In the genomic region with DNA sequence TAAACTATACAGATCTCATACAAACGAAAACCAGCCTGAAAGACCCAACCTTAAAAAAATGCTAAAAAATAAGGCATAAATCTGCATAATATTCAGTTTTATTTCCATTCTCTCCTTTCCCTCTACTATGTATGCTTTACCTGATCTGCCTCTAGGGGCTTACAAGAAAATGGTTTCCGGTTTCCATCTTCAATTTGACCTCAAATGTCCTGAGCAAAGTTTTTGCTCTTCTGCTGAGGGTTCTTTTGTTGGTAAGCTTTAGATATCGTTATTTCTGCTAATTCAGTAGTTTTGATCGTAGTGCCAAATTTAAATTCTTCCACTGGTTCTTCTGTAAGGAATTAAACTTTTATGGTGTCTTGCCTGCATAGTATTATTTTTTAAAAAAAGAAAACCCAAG, we compare ENCODE assay signal across 11 cellular contexts. TPM values are rescaled to one million over a fixed set of nuclear protein-coding genes. Genes with fewer than 3 reads are reported as not detected.
DNase-seq lines count a peak whose midpoint lies in the region; TF ChIP-seq lines count a peak whose summit lies in the region.
"Not testable (repeated sequence)": the region's sequence is repeated elsewhere in the genome, so short reads cannot be mapped to it uniquely, and the experiment has no call there.
"Had no signal": no experiment of that assay in that cellular context is flagged by ENCODE, and none has a peak within 500 bp of the region (broad histone marks: within the 10 kb centered on the region; RNA-seq: fewer than 3 reads in every experiment).

No MANE protein-coding gene starts in this region.

- H3K79me2 ChIP-seq in Karpas-422 (ENCODE audit: low read length); hepatocyte; neural cell (replicated peaks; ENCODE audit: insufficient read depth, low read length): not testable (repeated sequence)

- H3K27ac ChIP-seq in Karpas-422 (ENCODE audit: low read length); hepatocyte; neural cell (ENCODE audit: low read length): not testable (repeated sequence)

- H3K4me3 ChIP-seq in Karpas-422 (ENCODE audit: low read length); astrocyte of the cerebellum (ENCODE audit: low read depth, low read length); hepatocyte; neural cell (ENCODE audit: low read length): not testable (repeated sequence)

- not testable (repeated sequence) for TF ChIP-seq EP300 in neural cell (conservative IDR thresholded peaks at IDR 0.05; ENCODE audit: poor library complexity, severe bottlenecking)

- H3K4me1 ChIP-seq in Karpas-422 (ENCODE audit: low read length); hepatocyte (ENCODE audit: insufficient read depth): not testable (repeated sequence)

- 69% methylated on average over 4 of the region's 4 CpGs for WGBS in hepatocyte (ENCODE audit: low lambda C conversion rate, missing lambda C conversion rate)

- peak; percentile 3 for TF ChIP-seq CTCF in astrocyte of the cerebellum (IDR thresholded peaks at IDR 0.05; ENCODE audit: low read depth, low read length, missing control alignments)
- not testable (repeated sequence) for TF ChIP-seq CTCF in hepatocyte (IDR thresholded peaks at IDR 0.05; ENCODE audit: poor library complexity)
- TF ChIP-seq CTCF in neural cell (IDR thresholded peaks at IDR 0.05; ENCODE audit: poor library complexity, severe bottlenecking) = peak; percentile 23
- peak; percentile 59 for TF ChIP-seq CTCF in type B pancreatic cell (conservative IDR thresholded peaks at IDR 0.05)

- not testable (repeated sequence) for H4K20me1 ChIP-seq in Karpas-422 (ENCODE audit: insufficient read depth, low read depth, low read length); hepatocyte (ENCODE audit: insufficient read depth, poor library complexity, severe bottlenecking); neural cell (ENCODE audit: insufficient read depth)

- not testable (repeated sequence) for H3K27me3 ChIP-seq in Karpas-422 (ENCODE audit: low read length)
- peaks cover 32% of the 10 kb centered on the region for H3K27me3 ChIP-seq in hepatocyte
- peaks cover 22% of the 10 kb centered on the region for H3K27me3 ChIP-seq in neural cell (ENCODE audit: insufficient read depth, low read depth, low read length)

- not testable (repeated sequence) for H3K36me3 ChIP-seq in Karpas-422 (ENCODE audit: insufficient read depth, low read length); hepatocyte (replicated peaks; ENCODE audit: insufficient read depth, low read depth); neural cell (ENCODE audit: insufficient read depth, low read length)

- in situ Hi-C loops in astrocyte of the cerebellum (cut with HindIII; ENCODE audit: low sequenced_read_pairs) = not testable (repeated sequence)

- H3K4me2 ChIP-seq in Karpas-422 (ENCODE audit: low read depth, low read length, poor library complexity, severe bottlenecking); neural cell (ENCODE audit: low read length): not testable (repeated sequence)
- H3K4me2 ChIP-seq in hepatocyte = peak overlapping the region; percentile 53

- not testable (repeated sequence) for H3F3A ChIP-seq in neural cell (ENCODE audit: insufficient read depth, low read length, poor library complexity, severe bottlenecking)

- not testable (repeated sequence) for TF ChIP-seq RAD21 in neural cell (conservative IDR thresholded peaks at IDR 0.05)

- not testable (repeated sequence) for H3K36me3 Mint-ChIP-seq in type B pancreatic cell

- H3K9ac ChIP-seq in Karpas-422 (ENCODE audit: low read length); neural cell (ENCODE audit: low read length): not testable (repeated sequence)

- H3K9me3 ChIP-seq in Karpas-422 (ENCODE audit: low read length); hepatocyte (ENCODE audit: low read depth); neural cell (ENCODE audit: low read length): not testable (repeated sequence)

- peaks cover 71% of the 10 kb centered on the region for H3K27me3 Mint-ChIP-seq in type B pancreatic cell

- H3K9me2 ChIP-seq in Karpas-422 (replicated peaks; ENCODE audit: insufficient read depth, low read length); hepatocyte (replicated peaks; ENCODE audit: insufficient read depth); neural cell (ENCODE audit: insufficient read depth, low read length): not testable (repeated sequence)

- H2AFZ ChIP-seq in Karpas-422 (ENCODE audit: low read length); hepatocyte; neural cell (ENCODE audit: low read depth, low read length): not testable (repeated sequence)

- H3K4me3 Mint-ChIP-seq in type B pancreatic cell = peak overlapping the region; percentile 65

- H3K27ac Mint-ChIP-seq in type B pancreatic cell = not testable (repeated sequence)

- H3K4me1 Mint-ChIP-seq in type B pancreatic cell (ENCODE audit: unreplicated experiment) = not testable (repeated sequence)

- DNase-seq in DMS 273 (lab: John Stamatoyannopoulos, UW; ENCODE audit: unreplicated experiment) (peak; percentile 38), Karpas-422 (peak; percentile 46), NCI-H82 (lab: John Stamatoyannopoulos, UW) (peak; percentile 6), RPMI8226 (peak; percentile 12)
- not testable (repeated sequence) for DNase-seq in astrocyte of the cerebellum (ENCODE audit: low read depth); hepatocyte (ENCODE audit: low spot score); type B pancreatic cell (ENCODE audit: extremely low spot score, unreplicated experiment)

- not testable (repeated sequence) for H3K9me3 Mint-ChIP-seq in type B pancreatic cell

RNA-seq across cellular contexts. Expression of a gene that starts 2.2 kb away (rescaled TPM):
- not detected in 2 replicates for total RNA-seq in Karpas-422 (2014; rRNA removed; shearing (Covaris generic); ENCODE audit: low replicate concordance)
- total RNA-seq in hepatocyte (3.0 and 3.5 TPM in 2 replicates), type B pancreatic cell (ENCODE audit: low replicate concordance) (0.56 and 0.64 TPM in 2 replicates)
- polyA plus RNA-seq in hepatocyte (1.3 and 1.5 TPM in 2 replicates), neural cell (0.63 and 0.68 TPM in 2 replicates)
- 2.2 TPM in 2 replicates for polyA minus RNA-seq in neural cell
- total RNA-seq: CD4-positive, alpha-beta T cell; GM23248; IMR-90 had no signal
- polyA plus RNA-seq: IMR-90 had no signal
